Comparison of ENCODE assay signal across 8 cellular contexts in the genomic region with DNA sequence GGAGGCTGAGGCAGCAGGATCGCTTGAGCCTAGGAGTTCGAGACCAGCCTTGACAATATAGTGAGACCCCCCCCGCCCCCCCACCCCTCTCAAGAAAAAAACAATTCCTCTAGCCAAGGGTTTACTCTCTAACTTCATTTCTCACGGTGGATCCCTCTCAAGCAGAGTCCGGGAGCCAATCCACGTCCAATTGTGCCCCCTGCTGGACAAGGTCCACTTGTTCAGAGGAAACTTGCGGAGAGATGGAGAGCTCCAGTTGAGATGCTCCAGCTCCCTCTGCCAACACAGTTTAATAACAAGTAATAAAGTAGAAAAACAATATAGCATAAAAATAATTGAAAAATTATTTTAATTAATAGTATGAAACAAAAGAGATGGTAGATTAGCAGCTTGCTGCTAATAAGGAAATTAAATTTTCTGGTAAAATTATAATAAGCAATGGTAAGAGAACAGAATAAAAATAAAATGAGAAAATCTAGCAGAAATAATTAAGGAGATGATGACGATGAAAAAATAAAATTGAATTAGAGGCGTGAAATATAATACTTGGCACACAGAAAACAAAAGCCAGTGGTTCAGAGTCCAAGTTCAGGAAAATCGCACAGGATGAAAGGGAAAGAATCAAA. TPM values are rescaled to one million over a fixed set of nuclear protein-coding genes. Genes with fewer than 3 reads are reported as not detected.
DNase-seq lines count a peak whose midpoint lies in the region; ATAC-seq and TF ChIP-seq lines count a peak whose summit lies in the region.

No MANE protein-coding gene starts in this region.

- H3K9ac ChIP-seq in parathyroid adenoma = no peak overlapping the region

- ATAC-seq in activated T-helper 17 cell treated with anti-CD3 and anti-CD28 coated beads, Interleukin-2, amount 50 U/mL, for 72 hours (replicated peaks) = peak; percentile 50
- no peak for ATAC-seq in HG03439 (IDR thresholded peaks at IDR 0.05; ENCODE audit: unreplicated experiment)

- in situ Hi-C loops in Caki2 (cut with HindIII; ENCODE audit: low pct_unique_long_range_greater_than_20kb, low sequenced_read_pairs) = no loop called here

- peaks cover 24% of the 10 kb centered on the region for H3K27me3 Mint-ChIP-seq in activated T-helper 17 cell treated with anti-CD3 and anti-CD28 coated beads, Interleukin-2, amount 50 U/mL, for 72 hours

- H3K79me2 ChIP-seq in parathyroid adenoma = no peaks in the 10 kb centered on the region

- DNase-seq in Caki2 (ENCODE audit: low read depth) (peak; percentile 51), HS-27A (ENCODE audit: low read depth) (peak; percentile 42), OCI-M2 (lab: John Stamatoyannopoulos, UW; ENCODE audit: unreplicated experiment) (peak; percentile 32), foreskin fibroblast (peak; percentile 71 to 91), NCI-H1048 (lab: John Stamatoyannopoulos, UW) (no peak)

- H3K36me3 ChIP-seq in parathyroid adenoma (ENCODE audit: control insufficient read depth, insufficient read depth, low read length) = no peaks in the 10 kb centered on the region

- peaks cover 3% of the 10 kb centered on the region for H3K4me1 ChIP-seq in parathyroid adenoma

- H3K4me3 ChIP-seq in foreskin fibroblast (ENCODE audit: low read depth in 1 of 2, low read length in 2 of 2) (no peak overlapping the region), parathyroid adenoma (ENCODE audit: low read depth, low read length) (no peak overlapping the region)

- H2AFZ ChIP-seq in parathyroid adenoma = no peak overlapping the region

- H3K4me2 ChIP-seq in parathyroid adenoma (ENCODE audit: low read length) = no peak overlapping the region

- TF ChIP-seq CTCF in foreskin fibroblast (IDR thresholded peaks at IDR 0.05; ENCODE audit: low read depth, low read length) (peak; percentile 66), parathyroid adenoma (IDR thresholded peaks at IDR 0.05) (peak; percentile 73)

- H3K27ac Mint-ChIP-seq in activated T-helper 17 cell treated with anti-CD3 and anti-CD28 coated beads, Interleukin-2, amount 50 U/mL, for 72 hours = no peak overlapping the region

- no peaks in the 10 kb centered on the region for H3K36me3 Mint-ChIP-seq in activated T-helper 17 cell treated with anti-CD3 and anti-CD28 coated beads, Interleukin-2, amount 50 U/mL, for 72 hours (ENCODE audit: low read depth)

- H3K4me1 Mint-ChIP-seq in activated T-helper 17 cell treated with anti-CD3 and anti-CD28 coated beads, Interleukin-2, amount 50 U/mL, for 72 hours = no peaks in the 10 kb centered on the region

- H3K4me3 Mint-ChIP-seq in activated T-helper 17 cell treated with anti-CD3 and anti-CD28 coated beads, Interleukin-2, amount 50 U/mL, for 72 hours = no peak overlapping the region

- H3K9me3 ChIP-seq in parathyroid adenoma (ENCODE audit: control insufficient read depth, low read length) = no peaks in the 10 kb centered on the region

- H3K27me3 ChIP-seq in parathyroid adenoma (ENCODE audit: control insufficient read depth, insufficient read depth, low read length) = no peaks in the 10 kb centered on the region

- H3K27ac ChIP-seq in parathyroid adenoma = no peak overlapping the region

- no peaks in the 10 kb centered on the region for H3K9me3 Mint-ChIP-seq in activated T-helper 17 cell treated with anti-CD3 and anti-CD28 coated beads, Interleukin-2, amount 50 U/mL, for 72 hours

RNA-seq across cellular contexts. Expression of a gene that starts 14.5 kb away (rescaled TPM):
- not detected in 2 replicates for total RNA-seq in Caki2 (2014; rRNA removed; shearing (Covaris generic); ENCODE audit: low replicate concordance)
- not detected for total RNA-seq in activated T-helper 17 cell treated with anti-CD3 and anti-CD28 coated beads, Interleukin-2, amount 50 U/mL, for 72 hours

RNA-seq across cellular contexts. Expression of a gene that starts 30.9 kb away (rescaled TPM):
- total RNA-seq in Caki2 (2014; rRNA removed; shearing (Covaris generic); ENCODE audit: low replicate concordance) = not detected in 2 replicates
- total RNA-seq in activated T-helper 17 cell treated with anti-CD3 and anti-CD28 coated beads, Interleukin-2, amount 50 U/mL, for 72 hours = not detected

RNA-seq across cellular contexts. Expression of a gene that starts 32.0 kb away (rescaled TPM):
- 2.1 and 4.9 TPM in 2 replicates for total RNA-seq in Caki2 (2014; rRNA removed; shearing (Covaris generic); ENCODE audit: low replicate concordance)
- total RNA-seq in activated T-helper 17 cell treated with anti-CD3 and anti-CD28 coated beads, Interleukin-2, amount 50 U/mL, for 72 hours = 10 to 100 TPM in 1 of 2 donors, 1 to 10 TPM in 1; 3.2 to 18.3 TPM
